In the genomic region with DNA sequence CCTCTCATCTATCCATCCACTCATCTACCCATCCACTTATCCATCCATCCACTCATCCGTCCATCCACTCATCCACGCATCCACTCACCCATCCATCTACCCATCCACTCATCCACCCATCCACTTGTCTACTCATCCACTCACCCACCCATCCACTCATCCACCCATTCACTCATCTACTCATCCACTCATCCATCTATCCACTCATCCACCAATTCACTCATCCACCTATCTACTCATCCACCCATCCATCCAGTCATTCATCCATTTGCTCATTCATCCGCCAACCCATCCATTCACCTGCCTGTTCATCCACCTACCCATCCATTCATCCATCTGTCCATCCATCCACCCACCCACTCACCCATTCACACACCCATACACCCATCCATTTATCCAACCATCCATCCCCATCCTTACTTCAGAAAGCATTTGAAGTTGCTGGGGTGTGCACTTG, we compare ENCODE assay signal across 9 cellular contexts.
DNase-seq lines count a peak whose midpoint lies in the region; ATAC-seq and TF ChIP-seq lines count a peak whose summit lies in the region.
"Had no signal": no experiment of that assay in that cellular context is flagged by ENCODE, and none has a peak within 500 bp of the region (broad histone marks: within the 10 kb centered on the region; RNA-seq: fewer than 3 reads in every experiment).

No MANE protein-coding gene starts in this region.

- H3K27me3 ChIP-seq in DOHH2 (ENCODE audit: control insufficient read depth, low read length) (no peaks in the 10 kb centered on the region), PC-3 (ENCODE audit: low read length) (no peaks in the 10 kb centered on the region), trophoblast cell (ENCODE audit: insufficient read depth, low read length) (no peaks in the 10 kb centered on the region), upper lobe of right lung (no peaks in the 10 kb centered on the region)

- H3K27ac ChIP-seq in DOHH2 (ENCODE audit: low read depth, low read length) (peak overlapping the region; percentile 90), PC-3 (ENCODE audit: low read length) (no peak overlapping the region), trophoblast cell (ENCODE audit: low read depth, low read length) (peak overlapping the region; percentile 95), upper lobe of right lung (no peak overlapping the region)

- H4K91ac ChIP-seq in trophoblast cell (ENCODE audit: low read depth, low read length) = peak overlapping the region; percentile 71

- H3K4me1 ChIP-seq in DOHH2 (ENCODE audit: control insufficient read depth, low read length) = peaks cover 99% of the 10 kb centered on the region
- H3K4me1 ChIP-seq in PC-3 (ENCODE audit: insufficient read depth, low read length) = peaks cover 40% of the 10 kb centered on the region
- peaks cover 66 to 71% of the 10 kb centered on the region in 2 experiments for H3K4me1 ChIP-seq in trophoblast cell (ENCODE audit: control insufficient read depth in 1 of 2, insufficient read depth in 2 of 2, low read length in 2 of 2)
- peaks cover 70% of the 10 kb centered on the region for H3K4me1 ChIP-seq in upper lobe of right lung

- intact Hi-C loops in PC-3 (cut with micrococcal nuclease) (no loop called here), upper lobe of right lung (cut with DNase I) (no loop called here)

- H3K4me3 Mint-ChIP-seq in effector memory CD8-positive, alpha-beta T cell = peak overlapping the region; percentile 39 to 81

- H3K4me1 Mint-ChIP-seq in effector memory CD8-positive, alpha-beta T cell (ENCODE audit: low read depth in 2 of 2) = peaks cover 83 to 91% of the 10 kb centered on the region in 2 donors

- H3F3A ChIP-seq in DOHH2 (ENCODE audit: control insufficient read depth, insufficient read depth) (peaks cover 19% of the 10 kb centered on the region), PC-3 (ENCODE audit: low read length, unreplicated experiment) (no peaks in the 10 kb centered on the region)

- no peak overlapping the region for H2AFZ ChIP-seq in PC-3 (ENCODE audit: low read length)
- H2AFZ ChIP-seq in trophoblast cell (ENCODE audit: insufficient read depth, low read length, poor library complexity) = no peak overlapping the region

- peak overlapping the region; percentile 65 to 93 for H3K27ac Mint-ChIP-seq in effector memory CD8-positive, alpha-beta T cell

- POLR2A ChIA-PET in PC-3 (lab: Charles Lee; ENCODE audit: unreplicated experiment) (no interaction called here), GM10248 (lab: Yijun Ruan, JAX) (interaction anchor here (1.5 kb wide), 1 partner anchor 10 kb away, joined by 6 read pairs; no protein-coding TSS in a partner anchor)

- no peak overlapping the region for H4K12ac ChIP-seq in trophoblast cell (ENCODE audit: low read depth, low read length)

- H2BK5ac ChIP-seq in trophoblast cell (ENCODE audit: low read depth, low read length, poor library complexity) = peak overlapping the region; percentile 43

- H4K20me1 ChIP-seq in DOHH2 (ENCODE audit: control insufficient read depth, insufficient read depth, low read depth, low read length) (peaks cover 31% of the 10 kb centered on the region), PC-3 (ENCODE audit: low read length) (peaks cover 13% of the 10 kb centered on the region; the same call in 1 of the 2 replicates)

- WGBS in trophoblast cell (ENCODE audit: extremely low coverage, insufficient coverage, insufficient read length) = no CpG with 5 or more reads among the region's 3 CpGs

- peaks cover 56% of the 10 kb centered on the region for H3K36me3 Mint-ChIP-seq in effector memory CD8-positive, alpha-beta T cell (ENCODE audit: insufficient read depth)

- peaks cover 95% of the 10 kb centered on the region for H3K36me3 ChIP-seq in DOHH2 (ENCODE audit: control insufficient read depth, low read length)
- H3K36me3 ChIP-seq in PC-3 (ENCODE audit: low read depth, low read length) = peaks cover 23% of the 10 kb centered on the region
- peaks cover 4 to 7% of the 10 kb centered on the region in 2 experiments for H3K36me3 ChIP-seq in trophoblast cell (ENCODE audit: control insufficient read depth in 1 of 2, insufficient read depth in 2 of 2, low read length in 2 of 2)
- H3K36me3 ChIP-seq in upper lobe of right lung = no peaks in the 10 kb centered on the region

- peak overlapping the region; percentile 78 for H2BK12ac ChIP-seq in trophoblast cell (ENCODE audit: low read length)

- CTCF ChIA-PET in PC-3 (lab: Charles Lee) = no interaction called here
- CTCF ChIA-PET in GM10248 (lab: Yijun Ruan, JAX) = interaction anchor here (1.6 to 2.9 kb wide), 3 partner anchors 25 to 41 kb away, joined by 4 to 17 read pairs (median 9); no protein-coding TSS in a partner anchor

- peaks cover 51% of the 10 kb centered on the region for H3K79me1 ChIP-seq in trophoblast cell (ENCODE audit: low read length)

- H3K27me3 Mint-ChIP-seq in effector memory CD8-positive, alpha-beta T cell = no peaks in the 10 kb centered on the region

- peak overlapping the region; percentile 11 for H2AK5ac ChIP-seq in trophoblast cell (ENCODE audit: low read length)

- peak overlapping the region; percentile 49 for H2BK120ac ChIP-seq in trophoblast cell (ENCODE audit: insufficient read depth, low read length, poor library complexity)

- peak overlapping the region; percentile 62 for H3K4me3 ChIP-seq in DOHH2 (ENCODE audit: low read length)
- H3K4me3 ChIP-seq in PC-3 (ENCODE audit: low read length) = no peak overlapping the region
- H3K4me3 ChIP-seq in trophoblast cell (ENCODE audit: low read depth, low read length) = no peak overlapping the region
- H3K4me3 ChIP-seq in upper lobe of right lung = no peak overlapping the region

- H3K23ac ChIP-seq in trophoblast cell (ENCODE audit: low read length) = no peak overlapping the region

- H3K79me2 ChIP-seq in DOHH2 (ENCODE audit: control insufficient read depth, low read length) (peaks cover 100% of the 10 kb centered on the region), PC-3 (ENCODE audit: low read length) (peaks cover 95% of the 10 kb centered on the region), trophoblast cell (ENCODE audit: control insufficient read depth, insufficient read depth, low read length, poor library complexity) (peaks cover 26% of the 10 kb centered on the region)

- no TSS peak for BruUV-seq in PC-3 (replicated peaks; lab: Mats Ljungman, UMichigan)

- peak overlapping the region; percentile 22 for H4K8ac ChIP-seq in trophoblast cell (ENCODE audit: low read depth, low read length)

- H3K4me2 ChIP-seq in DOHH2 (ENCODE audit: low read length) (peak overlapping the region; percentile 69), PC-3 (ENCODE audit: low read length) (peak overlapping the region; percentile 24), trophoblast cell (ENCODE audit: low read length) (peak overlapping the region; percentile 54)

- no peak overlapping the region for H3K9ac ChIP-seq in PC-3 (ENCODE audit: low read length)
- H3K9ac ChIP-seq in trophoblast cell (ENCODE audit: low read length) = no peak overlapping the region

- H3K9me2 ChIP-seq in DOHH2 (replicated peaks; ENCODE audit: control insufficient read depth, low read length) (no peaks in the 10 kb centered on the region), PC-3 (replicated peaks; ENCODE audit: low read length) (no peaks in the 10 kb centered on the region)

- no peaks in the 10 kb centered on the region for H3K9me3 Mint-ChIP-seq in effector memory CD8-positive, alpha-beta T cell

- H3K14ac ChIP-seq in trophoblast cell (ENCODE audit: low read length) = peak overlapping the region; percentile 22

- no peak for DNase-seq in PC-3
- no peak for DNase-seq in effector memory CD8-positive, alpha-beta T cell
- no peak for DNase-seq in trophoblast cell
- DNase-seq in GM10248 (ENCODE audit: extremely low spot score) = no peak
- no peak for DNase-seq in NCI-H1048 (lab: John Stamatoyannopoulos, UW)
- DNase-seq in upper lobe of right lung = no peak
- DNase-seq: NCI-H1092 had no signal

- peak overlapping the region; percentile 34 for H3K18ac ChIP-seq in trophoblast cell (ENCODE audit: low read length)

- no peaks in the 10 kb centered on the region for H3K9me3 ChIP-seq in DOHH2 (ENCODE audit: control insufficient read depth, insufficient read depth, low read length)
- no peaks in the 10 kb centered on the region for H3K9me3 ChIP-seq in PC-3 (ENCODE audit: low read length)
- H3K9me3 ChIP-seq in trophoblast cell (ENCODE audit: insufficient read depth, low read depth, low read length) = no peaks in the 10 kb centered on the region
- no peaks in the 10 kb centered on the region for H3K9me3 ChIP-seq in upper lobe of right lung

- ATAC-seq in PC-3 (no peak), upper lobe of right lung (no peak), HG03432 (IDR thresholded peaks at IDR 0.05; ENCODE audit: unreplicated experiment) (no peak)
- ATAC-seq in effector memory CD8-positive, alpha-beta T cell (replicated peaks) = no peak

- H3K4ac ChIP-seq in trophoblast cell (ENCODE audit: low read depth, low read length) = peak overlapping the region; percentile 17

- TF ChIP-seq CTCF in DOHH2 (IDR thresholded peaks at IDR 0.05; ENCODE audit: low read depth, low read length, poor library complexity, severe bottlenecking) (no peak), PC-3 (conservative IDR thresholded peaks at IDR 0.05; ENCODE audit: low read depth, low read length) (no peak), GM10248 (IDR thresholded peaks at IDR 0.05; ENCODE audit: control extremely low read depth, extremely low read depth, low read depth, missing control alignments) (no peak), upper lobe of right lung (IDR thresholded peaks at IDR 0.05) (no peak)

Comparison
In these comparisons a context has a peak if more than half of its experiments do, and no peak if none do; other contexts are left out.
1. H3K27ac ChIP-seq: peak in DOHH2 (single experiment) and trophoblast cell (single experiment); none in PC-3 (single experiment) and upper lobe of right lung (single experiment).
2. Peak in every context shown above with its lines, with median percentiles within 50 percentile points of each other: H3K4me2 ChIP-seq.